Comparison of ENCODE assay signal across 8 cellular contexts in genomic region chr7:128031901-128032604, GRCh38. TPM values are rescaled to one million over a fixed set of nuclear protein-coding genes. Genes with fewer than 3 reads are reported as not detected.
A peak's percentile ranks its signal among the peaks of the same experiment; 100 is the strongest.
DNase-seq lines count a peak whose midpoint lies in the region; ATAC-seq lines count a peak whose summit lies in the region.

No MANE protein-coding gene starts in this region.

- H3K9me3 Mint-ChIP-seq in T-helper 1 cell treated with Interleukin-12 subunit alpha and Interleukin-12 subunit beta and Interleukin-4 antibody, amounts not matched to agents 30 μg/mL and 1 μg/mL, for 36 hours, result no peaks in the 10 kb centered on the region

- peak overlapping the region; percentile 91 for H3K4me3 ChIP-seq in right cardiac atrium (ENCODE audit: low read length)

- peak overlapping the region; percentile 84 for H3K4me3 Mint-ChIP-seq in T-helper 1 cell treated with Interleukin-12 subunit alpha and Interleukin-12 subunit beta and Interleukin-4 antibody, amounts not matched to agents 30 μg/mL and 1 μg/mL, for 36 hours

- H3K4me1 Mint-ChIP-seq in T-helper 1 cell treated with Interleukin-12 subunit alpha and Interleukin-12 subunit beta and Interleukin-4 antibody, amounts not matched to agents 30 μg/mL and 1 μg/mL, for 36 hours (ENCODE audit: low read depth), result peaks cover 4% of the 10 kb centered on the region

- H3K27ac ChIP-seq in right cardiac atrium (ENCODE audit: low read length), result peak overlapping the region; percentile 19

- H3K27me3 ChIP-seq in right cardiac atrium (ENCODE audit: control insufficient read depth, insufficient read depth), result no peaks in the 10 kb centered on the region

- H3K36me3 Mint-ChIP-seq in T-helper 1 cell treated with Interleukin-12 subunit alpha and Interleukin-12 subunit beta and Interleukin-4 antibody, amounts not matched to agents 30 μg/mL and 1 μg/mL, for 36 hours (ENCODE audit: low read depth), result peaks cover 13% of the 10 kb centered on the region

- H3K27ac Mint-ChIP-seq in T-helper 1 cell treated with Interleukin-12 subunit alpha and Interleukin-12 subunit beta and Interleukin-4 antibody, amounts not matched to agents 30 μg/mL and 1 μg/mL, for 36 hours, result no peak overlapping the region

- intact Hi-C loops in right cardiac atrium (cut with DNase I) (loop anchor here in 2 of 4 donors (10.0 kb wide), 1 partner anchor 317 kb away; no protein-coding TSS in a partner anchor), sciatic nerve (cut with DNase I) (no loop called here)

- under 1% methylated on average over 87 of the region's 87 CpGs for WGBS in right cardiac atrium

- H3K9me3 ChIP-seq in right cardiac atrium (ENCODE audit: control insufficient read depth, low read length), result no peaks in the 10 kb centered on the region

- peak; percentile 54 for ATAC-seq in GM19023 (IDR thresholded peaks at IDR 0.05; ENCODE audit: unreplicated experiment)
- peak; percentile 76 for ATAC-seq in HG03378 (IDR thresholded peaks at IDR 0.05; ENCODE audit: unreplicated experiment)
- ATAC-seq in right cardiac atrium, result peak; percentile 73 to 83
- peak; percentile 58 for ATAC-seq in sciatic nerve

- peaks cover 37% of the 10 kb centered on the region for H3K27me3 Mint-ChIP-seq in T-helper 1 cell treated with Interleukin-12 subunit alpha and Interleukin-12 subunit beta and Interleukin-4 antibody, amounts not matched to agents 30 μg/mL and 1 μg/mL, for 36 hours (ENCODE audit: low read depth)

- DNase-seq in AG08395 (ENCODE audit: low spot score), result peak; percentile 87
- DNase-seq in anterior cingulate cortex (lab: John Stamatoyannopoulos, UW), result peak in 43 of 58 donors; percentile 23 to 83 (median 64)
- DNase-seq in right cardiac atrium, result peak; percentile 59 to 78 (median 75)
- DNase-seq in sciatic nerve (ENCODE audit: low spot score), result no peak
- no peak for DNase-seq in NOMO-1 treated with DMSO at 0.1 percent for 48 hours (lab: John Stamatoyannopoulos, UW; ENCODE audit: unreplicated experiment)

- H3K4me1 ChIP-seq in right cardiac atrium (ENCODE audit: control insufficient read depth, insufficient read depth, low read length), result peaks cover 1% of the 10 kb centered on the region

RNA-seq across cellular contexts. Expression of gene LRRC4, which starts 0.8 kb away (rescaled TPM):
- total RNA-seq in right cardiac atrium (10 to 100 TPM in 1 of 4 donors, 1 to 10 TPM in 3; 3.5 to 13.8 (median 6.2) TPM), sciatic nerve (14.7 TPM)
- polyA plus RNA-seq in right cardiac atrium, result 4.4 TPM

Comparison
In these comparisons a context has a peak if more than half of its experiments do, and no peak if none do; other contexts are left out.
1. DNase-seq: peak in AG08395 (single experiment), anterior cingulate cortex (43 of 58) and right cardiac atrium (3 of 3); none in sciatic nerve (single experiment) and NOMO-1 treated with DMSO at 0.1 percent for 48 hours (single experiment).
2. Peak in every context shown above with its lines, with median percentiles within 50 percentile points of each other: ATAC-seq.